28 cellular contexts compared by ENCODE assay signal in genomic region chr7:67033251-67033650, GRCh38.
"Had no signal": no experiment of that assay in that cellular context is flagged by ENCODE, and none has a peak within 500 bp of the region (broad histone marks: within the 10 kb centered on the region; RNA-seq: fewer than 3 reads in every experiment).

No MANE protein-coding gene starts in this region.

- H3K9me3 ChIP-seq: thyroid gland, transverse colon, upper lobe of left lung, vagina had no signal

- H3K27me3 Mint-ChIP-seq: naive thymus-derived CD4-positive, alpha-beta T cell; natural killer cell treated with Interleukin-12 subunit alpha and Interleukin-12 subunit beta and Interleukin-15 and Interleukin-18, amount 100 ng/mL, for 72 hours; stimulated activated naive CD8-positive, alpha-beta T cell treated with anti-CD3 and anti-CD28 coated beads, Interleukin-15, amount 100 ng/mL, for 72 hours had no signal

- H3K4me3 Mint-ChIP-seq: immature natural killer cell; mesothelial cell of epicardium; naive thymus-derived CD4-positive, alpha-beta T cell; natural killer cell treated with Interleukin-12 subunit alpha and Interleukin-12 subunit beta and Interleukin-15 and Interleukin-18, amount 100 ng/mL, for 72 hours; neural crest cell; stimulated activated naive CD8-positive, alpha-beta T cell treated with anti-CD3 and anti-CD28 coated beads, Interleukin-15, amount 100 ng/mL, for 72 hours had no signal

- H3K4me1 ChIP-seq: left lung, lower lobe of right lung, parathyroid adenoma, transverse colon, upper lobe of left lung, vagina had no signal

- H3K4me3 ChIP-seq: heart left ventricle, left lung, lower lobe of right lung, mucosa of descending colon, smooth muscle cell, thyroid gland, transverse colon, upper lobe of left lung, vagina had no signal

- ATAC-seq: heart left ventricle; left colon; left lung; lower lobe of right lung; mucosa of descending colon; naive thymus-derived CD4-positive, alpha-beta T cell; natural killer cell treated with Interleukin-12 subunit alpha and Interleukin-12 subunit beta and Interleukin-15 and Interleukin-18, amount 100 ng/mL, for 72 hours; right cardiac atrium; stimulated activated naive CD8-positive, alpha-beta T cell treated with anti-CD3 and anti-CD28 coated beads, Interleukin-15, amount 100 ng/mL, for 72 hours had no signal

- H3K9me3 Mint-ChIP-seq: immature natural killer cell; natural killer cell treated with Interleukin-12 subunit alpha and Interleukin-12 subunit beta and Interleukin-15 and Interleukin-18, amount 100 ng/mL, for 72 hours; stimulated activated naive CD8-positive, alpha-beta T cell treated with anti-CD3 and anti-CD28 coated beads, Interleukin-15, amount 100 ng/mL, for 72 hours had no signal

- H3K4me1 Mint-ChIP-seq: immature natural killer cell; mesothelial cell of epicardium; naive thymus-derived CD4-positive, alpha-beta T cell; neural crest cell; stimulated activated naive CD8-positive, alpha-beta T cell treated with anti-CD3 and anti-CD28 coated beads, Interleukin-15, amount 100 ng/mL, for 72 hours had no signal

- H3K27me3 ChIP-seq: heart left ventricle, left lung, thyroid gland, transverse colon, upper lobe of left lung, vagina had no signal

- H3K27ac Mint-ChIP-seq: immature natural killer cell; mesothelial cell of epicardium; naive thymus-derived CD4-positive, alpha-beta T cell; natural killer cell treated with Interleukin-12 subunit alpha and Interleukin-12 subunit beta and Interleukin-15 and Interleukin-18, amount 100 ng/mL, for 72 hours had no signal

- DNase-seq: heart left ventricle; hypothalamus; immature natural killer cell; kidney; left colon; left lung; lower lobe of right lung; mammary epithelial cell; mesendoderm; mucosa of descending colon; naive thymus-derived CD4-positive, alpha-beta T cell; nucleus accumbens; retina; right cardiac atrium; stimulated activated CD4-positive, alpha-beta T cell treated with anti-CD3 and anti-CD28 coated beads, Interleukin-1b, Interleukin-23, amount 100 ng/mL, for 48 hours; stimulated activated CD4-positive, alpha-beta T cell treated with anti-CD3 and anti-CD28 coated beads, Interleukin-2, amount 100 ng/mL, for 48 hours; stimulated activated naive CD4-positive, alpha-beta T cell treated with Interleukin-2 at 50 U/mL for 16 hours; stimulated activated naive CD8-positive, alpha-beta T cell treated with anti-CD3 and anti-CD28 coated beads, Interleukin-15, amount 100 ng/mL, for 72 hours; substantia nigra; thyroid gland; transverse colon; upper lobe of left lung had no signal
